ENCODE assay signal across 19 cellular contexts in genomic region chr1:32946413-32946812, GRCh38. TPM values are rescaled to one million over a fixed set of nuclear protein-coding genes. Genes with fewer than 3 reads are reported as not detected.
A peak's percentile ranks its signal among the peaks of the same experiment; 100 is the strongest.
DNase-seq lines count a peak whose midpoint lies in the region; ATAC-seq, FAIRE-seq and TF ChIP-seq lines count a peak whose summit lies in the region.
"Had no signal": no experiment of that assay in that cellular context is flagged by ENCODE, and none has a peak within 500 bp of the region (broad histone marks: within the 10 kb centered on the region; RNA-seq: fewer than 3 reads in every experiment).

No MANE protein-coding gene starts in this region.

- H3K9ac ChIP-seq in MM.1S (ENCODE audit: low read length), result no peak overlapping the region
- H3K9ac ChIP-seq: SK-N-SH had no signal

- 56% methylated on average over 2 of the region's 2 CpGs for WGBS in right lobe of liver (ENCODE audit: insufficient coverage, low coverage, low lambda C conversion rate, missing lambda C conversion rate)

- H3K9me3 ChIP-seq in MM.1S (replicated peaks; ENCODE audit: insufficient read depth, low read length) (no peaks in the 10 kb centered on the region), right lobe of liver (no peaks in the 10 kb centered on the region), left lung (no peaks in the 10 kb centered on the region)
- H3K9me3 ChIP-seq: SK-N-SH had no signal

- H3K4me1 ChIP-seq in MM.1S (ENCODE audit: low read length) (peaks cover 21% of the 10 kb centered on the region), right lobe of liver (peaks cover 0 to 39% (median 3%) of the 10 kb centered on the region in 4 donors), left lung (peaks cover 0 to 40% of the 10 kb centered on the region in 2 donors)

- peak overlapping the region; percentile 43 for H3K27ac Mint-ChIP-seq in activated T-helper 1 cell treated with anti-CD3 and anti-CD28 coated beads, Interleukin-12 subunit alpha, Interleukin-12 subunit beta, Interleukin-2, Interleukin-4 antibody, amounts not matched to agents 30 ng/mL and 10 ng/mL and 1 ng/mL, durations not matched to agents 14 hours and 24 hours and 36 hours
- H3K27ac Mint-ChIP-seq in effector memory CD8-positive, alpha-beta T cell, result peak overlapping the region; percentile 15 to 49
- no peak overlapping the region for H3K27ac Mint-ChIP-seq in CD14-positive monocyte

- H3K9me2 ChIP-seq in MM.1S (replicated peaks; ENCODE audit: insufficient read depth, low read length), result no peaks in the 10 kb centered on the region
- H3K9me2 ChIP-seq: SK-N-SH had no signal

- no peaks in the 10 kb centered on the region for H3K27me3 Mint-ChIP-seq in activated T-helper 1 cell treated with anti-CD3 and anti-CD28 coated beads, Interleukin-12 subunit alpha, Interleukin-12 subunit beta, Interleukin-2, Interleukin-4 antibody, amounts not matched to agents 30 ng/mL and 10 ng/mL and 1 ng/mL, durations not matched to agents 14 hours and 24 hours and 36 hours (ENCODE audit: insufficient read depth)
- H3K27me3 Mint-ChIP-seq in effector memory CD8-positive, alpha-beta T cell, result no peaks in the 10 kb centered on the region
- no peaks in the 10 kb centered on the region for H3K27me3 Mint-ChIP-seq in CD14-positive monocyte (ENCODE audit: low read depth in 3 of 3)
- H3K27me3 Mint-ChIP-seq: IgD-negative memory B cell had no signal

- H2AFZ ChIP-seq in MM.1S (ENCODE audit: low read length), result no peak overlapping the region

- peaks cover 59% of the 10 kb centered on the region for H3K36me3 Mint-ChIP-seq in activated T-helper 1 cell treated with anti-CD3 and anti-CD28 coated beads, Interleukin-12 subunit alpha, Interleukin-12 subunit beta, Interleukin-2, Interleukin-4 antibody, amounts not matched to agents 30 ng/mL and 10 ng/mL and 1 ng/mL, durations not matched to agents 14 hours and 24 hours and 36 hours (ENCODE audit: low read depth)
- peaks cover 86% of the 10 kb centered on the region for H3K36me3 Mint-ChIP-seq in effector memory CD8-positive, alpha-beta T cell (ENCODE audit: insufficient read depth)
- peaks cover 74 to 87% of the 10 kb centered on the region in 2 donors for H3K36me3 Mint-ChIP-seq in CD14-positive monocyte

- H3K4me3 Mint-ChIP-seq in activated T-helper 1 cell treated with anti-CD3 and anti-CD28 coated beads, Interleukin-12 subunit alpha, Interleukin-12 subunit beta, Interleukin-2, Interleukin-4 antibody, amounts not matched to agents 30 ng/mL and 10 ng/mL and 1 ng/mL, durations not matched to agents 14 hours and 24 hours and 36 hours, result no peak overlapping the region
- no peak overlapping the region for H3K4me3 Mint-ChIP-seq in effector memory CD8-positive, alpha-beta T cell
- no peak overlapping the region for H3K4me3 Mint-ChIP-seq in CD14-positive monocyte

- no peak overlapping the region for H3K4me3 ChIP-seq in MM.1S (ENCODE audit: low read length)
- H3K4me3 ChIP-seq in right lobe of liver, result no peak overlapping the region
- H3K4me3 ChIP-seq in left lung, result no peak overlapping the region

- H3K36me3 ChIP-seq in MM.1S (replicated peaks; ENCODE audit: insufficient read depth, low read length) (no peaks in the 10 kb centered on the region), right lobe of liver (peaks cover 0 to 36% (median 7%) of the 10 kb centered on the region in 4 donors), left lung (peaks cover 0 to 84% of the 10 kb centered on the region in 2 donors)

- H3K27ac ChIP-seq in MM.1S (ENCODE audit: low read length) (peak overlapping the region; percentile 6; the same call in 1 of the 2 replicates), right lobe of liver (peak overlapping the region in 1 of 3 donors; percentile 11), left lung (no peak overlapping the region)

- peak overlapping the region; percentile 17; the same call in 1 of the 2 replicates for H3K4me2 ChIP-seq in MM.1S (ENCODE audit: low read depth, low read length)
- H3K4me2 ChIP-seq: SK-N-SH had no signal

- TF ChIP-seq CTCF in MM.1S (IDR thresholded peaks at IDR 0.05; ENCODE audit: low read length), result no peak
- no peak for TF ChIP-seq CTCF in right lobe of liver (IDR thresholded peaks at IDR 0.05)
- no peak for TF ChIP-seq CTCF in left lung (IDR thresholded peaks at IDR 0.05)
- no peak for TF ChIP-seq CTCF in CD14-positive monocyte (IDR thresholded peaks at IDR 0.05)

- TF ChIP-seq POLR2A in right lobe of liver (IDR thresholded peaks at IDR 0.05) (no peak), H54 (IDR thresholded peaks at IDR 0.05; ENCODE audit: low read depth, low read length) (no peak)

- no peaks in the 10 kb centered on the region; the same call in 1 of the 2 replicates for H4K20me1 ChIP-seq in MM.1S (ENCODE audit: insufficient read depth, low read length)

- H3K4me1 Mint-ChIP-seq in activated T-helper 1 cell treated with anti-CD3 and anti-CD28 coated beads, Interleukin-12 subunit alpha, Interleukin-12 subunit beta, Interleukin-2, Interleukin-4 antibody, amounts not matched to agents 30 ng/mL and 10 ng/mL and 1 ng/mL, durations not matched to agents 14 hours and 24 hours and 36 hours (ENCODE audit: low read depth), result peaks cover 44% of the 10 kb centered on the region
- peaks cover 0 to 5% of the 10 kb centered on the region in 2 donors for H3K4me1 Mint-ChIP-seq in effector memory CD8-positive, alpha-beta T cell (ENCODE audit: low read depth in 2 of 2)
- peaks cover 14% of the 10 kb centered on the region for H3K4me1 Mint-ChIP-seq in CD14-positive monocyte

- ATAC-seq in effector memory CD8-positive, alpha-beta T cell (replicated peaks), result no peak
- ATAC-seq in right lobe of liver (peak; percentile 57 to 73 (median 72)), left lung (no peak)

- no peak for DNase-seq in MM.1S
- DNase-seq in activated T-helper 1 cell treated with anti-CD3 and anti-CD28 coated beads, Interleukin-12 subunit alpha, Interleukin-12 subunit beta, Interleukin-2, Interleukin-4 antibody, amounts not matched to agents 30 ng/mL and 10 ng/mL and 1 ng/mL, durations not matched to agents 14 hours and 24 hours and 36 hours (ENCODE audit: low spot score), result no peak
- DNase-seq in effector memory CD8-positive, alpha-beta T cell, result no peak
- DNase-seq in right lobe of liver, result no peak
- no peak for DNase-seq in left lung
- DNase-seq in H54 (ENCODE audit: insufficient read length, low spot score), result no peak
- no peak for DNase-seq in activated naive CD4-positive, alpha-beta T cell (lab: John Stamatoyannopoulos, UW)
- DNase-seq in CD14-positive monocyte (ENCODE audit: low spot score), result no peak
- DNase-seq: DND-41, H7, Kasumi-1, NCI-H1105, NCI-H2081, NCI-H510A, NCI-H748 treated with DMSO at 0.1 percent for 48 hours, SHP77, SK-N-SH had no signal

- intact Hi-C loops in activated T-helper 1 cell treated with anti-CD3 and anti-CD28 coated beads, Interleukin-12 subunit alpha, Interleukin-12 subunit beta, Interleukin-2, Interleukin-4 antibody, amounts not matched to agents 30 ng/mL and 10 ng/mL and 1 ng/mL, durations not matched to agents 14 hours and 24 hours and 36 hours (cut with micrococcal nuclease), result no loop called here
- intact Hi-C loops in right lobe of liver (cut with DNase I), result loop anchor here in 1 of 2 donors (10.0 kb wide), 1 partner anchor 108 kb away; no protein-coding TSS in a partner anchor
- intact Hi-C loops in left lung (cut with DNase I), result no loop called here
- intact Hi-C loops in CD14-positive monocyte (cut with micrococcal nuclease), result no loop called here

- peaks cover 5% of the 10 kb centered on the region; the same call in 1 of the 2 replicates for H3F3A ChIP-seq in MM.1S (ENCODE audit: insufficient read depth, low read length)

- peaks cover 7% of the 10 kb centered on the region; the same call in 1 of the 2 replicates for H3K79me2 ChIP-seq in MM.1S (ENCODE audit: low read length)

- no peaks in the 10 kb centered on the region for H3K9me3 Mint-ChIP-seq in activated T-helper 1 cell treated with anti-CD3 and anti-CD28 coated beads, Interleukin-12 subunit alpha, Interleukin-12 subunit beta, Interleukin-2, Interleukin-4 antibody, amounts not matched to agents 30 ng/mL and 10 ng/mL and 1 ng/mL, durations not matched to agents 14 hours and 24 hours and 36 hours
- H3K9me3 Mint-ChIP-seq in effector memory CD8-positive, alpha-beta T cell, result no peaks in the 10 kb centered on the region
- no peaks in the 10 kb centered on the region for H3K9me3 Mint-ChIP-seq in CD14-positive monocyte
- H3K9me3 Mint-ChIP-seq: IgD-negative memory B cell had no signal

- FAIRE-seq in H54 (lab: Jason Lieb, UNC), result no peak
- FAIRE-seq: HTR-8/SVneo had no signal

- H3K27me3 ChIP-seq in MM.1S (replicated peaks; ENCODE audit: insufficient read depth, low read length), result no peaks in the 10 kb centered on the region
- H3K27me3 ChIP-seq in right lobe of liver, result no peaks in the 10 kb centered on the region
- no peaks in the 10 kb centered on the region for H3K27me3 ChIP-seq in left lung

RNA-seq across cellular contexts. Expression of gene RNF19B, which starts 18.2 kb away (rescaled TPM):
- 52.1 and 56.5 TPM in 2 replicates for total RNA-seq in activated T-helper 1 cell treated with anti-CD3 and anti-CD28 coated beads, Interleukin-12 subunit alpha, Interleukin-12 subunit beta, Interleukin-2, Interleukin-4 antibody, amounts not matched to agents 30 ng/mL and 10 ng/mL and 1 ng/mL, durations not matched to agents 14 hours and 24 hours and 36 hours
- total RNA-seq in right lobe of liver, result 10 to 100 TPM in 3 of 6 experiments, 1 to 10 TPM in 3; 4.6 to 12.1 (median 8.3) TPM
- total RNA-seq in left lung, result 10 to 100 TPM; 37.8 to 46.0 TPM
- 1 to 10 TPM; 4.1 to 5.8 TPM for polyA plus RNA-seq in CD14-positive monocyte

RNA-seq across cellular contexts. Expression of gene TMEM54, which starts 45.2 kb away (rescaled TPM):
- 0.78 and 1.0 TPM in 2 replicates for total RNA-seq in activated T-helper 1 cell treated with anti-CD3 and anti-CD28 coated beads, Interleukin-12 subunit alpha, Interleukin-12 subunit beta, Interleukin-2, Interleukin-4 antibody, amounts not matched to agents 30 ng/mL and 10 ng/mL and 1 ng/mL, durations not matched to agents 14 hours and 24 hours and 36 hours
- total RNA-seq in right lobe of liver, result 10 to 100 TPM in 3 of 6 experiments, 1 to 10 TPM in 3; 3.9 to 14.4 (median 9.0) TPM
- total RNA-seq in left lung, result 10 to 100 TPM; 29.3 to 87.0 TPM
- not detected for polyA plus RNA-seq in CD14-positive monocyte
- polyA plus RNA-seq: IgD-negative memory B cell had no signal

Comparison
In these comparisons a context has a peak if more than half of its experiments do, and no peak if none do; other contexts are left out.
1. H3K27ac Mint-ChIP-seq: peak in activated T-helper 1 cell treated with anti-CD3 and anti-CD28 coated beads, Interleukin-12 subunit alpha, Interleukin-12 subunit beta, Interleukin-2, Interleukin-4 antibody, amounts not matched to agents 30 ng/mL and 10 ng/mL and 1 ng/mL, durations not matched to agents 14 hours and 24 hours and 36 hours (single experiment) and effector memory CD8-positive, alpha-beta T cell (2 of 2); none in CD14-positive monocyte (0 of 7).
2. ATAC-seq: peak in right lobe of liver (4 of 4); none in effector memory CD8-positive, alpha-beta T cell (single experiment) and left lung (single experiment).